ENCODE assay signal across 10 cellular contexts in the genomic region with DNA sequence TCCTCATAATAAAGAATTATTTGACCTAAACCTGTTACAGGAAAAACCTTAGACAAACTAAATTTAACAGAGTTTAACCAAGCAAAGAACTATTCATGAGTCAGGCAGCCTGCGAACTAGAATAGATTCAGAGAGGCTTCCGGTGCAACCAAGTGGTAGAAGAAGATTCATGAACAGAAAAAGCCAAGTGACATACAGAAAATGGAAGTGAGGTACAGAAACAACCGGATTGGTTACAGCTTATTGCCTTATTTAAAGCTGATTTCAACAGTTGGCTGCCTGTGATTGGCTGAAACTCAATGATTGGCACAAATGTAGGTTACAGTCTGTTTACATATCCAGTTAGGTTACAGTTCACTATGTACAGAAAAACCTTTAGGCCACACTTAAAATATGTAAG. TPM values are rescaled to one million over a fixed set of nuclear protein-coding genes. Genes with fewer than 3 reads are reported as not detected.
DNase-seq lines count a peak whose midpoint lies in the region; ATAC-seq and TF ChIP-seq lines count a peak whose summit lies in the region.
"Had no signal": no experiment of that assay in that cellular context is flagged by ENCODE, and none has a peak within 500 bp of the region (broad histone marks: within the 10 kb centered on the region; RNA-seq: fewer than 3 reads in every experiment).

No MANE protein-coding gene starts in this region.

- ATAC-seq in GM21367 (IDR thresholded peaks at IDR 0.05; ENCODE audit: unreplicated experiment), result peak; percentile 71
- ATAC-seq in HG03280 (IDR thresholded peaks at IDR 0.05; ENCODE audit: unreplicated experiment), result peak; percentile 78
- ATAC-seq in HG02840 (IDR thresholded peaks at IDR 0.05; ENCODE audit: low FRiP score, unreplicated experiment), result no peak

- WGBS in spleen, 5 donors, result 47 to 71% (median 66%) methylated on average over 3 of the region's 3 CpGs

- DNase-seq in GM12865 (ENCODE audit: low read depth), result peak; percentile 82
- peak; percentile 54 for DNase-seq in astrocyte of the spinal cord (ENCODE audit: low read depth, low spot score)
- no peak for DNase-seq in spleen
- no peak for DNase-seq in head of caudate nucleus
- no peak for DNase-seq in COLO829 (ENCODE audit: low spot score)
- DNase-seq: activated CD4-positive, alpha-beta T cell treated with anti-CD3 and anti-CD28 coated beads, Interleukin-2, amount 50 U/mL, for 4 hours had no signal

- H3K36me3 ChIP-seq in spleen, result no peaks in the 10 kb centered on the region

- no peak overlapping the region for H3K4me3 ChIP-seq in GM12865 (ENCODE audit: low read depth, low read length)
- no peak overlapping the region for H3K4me3 ChIP-seq in astrocyte of the spinal cord (ENCODE audit: low read depth, low read length)
- no peak overlapping the region for H3K4me3 ChIP-seq in spleen

- in situ Hi-C loops in astrocyte of the spinal cord (cut with HindIII; ENCODE audit: low sequenced_read_pairs), result no loop called here

- no peak for TF ChIP-seq POLR2A in spleen (IDR thresholded peaks at IDR 0.05)

- peak overlapping the region in 2 of 8 donors; percentile 15 to 29 for H3K27ac ChIP-seq in spleen
- H3K27ac ChIP-seq: C4-2B had no signal

- H3K27me3 ChIP-seq in spleen (replicated peaks in 1 of 7), result peaks cover 0 to 6% (median 0%) of the 10 kb centered on the region in 7 donors

- peaks cover 1 to 21% (median 4%) of the 10 kb centered on the region in 6 donors for H3K4me1 ChIP-seq in spleen

- H3K9me3 ChIP-seq in spleen, result no peaks in the 10 kb centered on the region

- intact Hi-C loops in spleen (cut with DNase I; ENCODE audit: low total_unique reads), result no loop called here
- intact Hi-C loops in head of caudate nucleus (cut with DNase I), result no loop called here

- TF ChIP-seq CTCF in GM12865 (IDR thresholded peaks at IDR 0.05; ENCODE audit: insufficient read depth, low read depth, low read length, missing control alignments), result no peak
- TF ChIP-seq CTCF in astrocyte of the spinal cord (IDR thresholded peaks at IDR 0.05; ENCODE audit: low read depth, low read length), result no peak
- no peak for TF ChIP-seq CTCF in spleen (IDR thresholded peaks at IDR 0.05 in 8 of 11, conservative IDR thresholded peaks at IDR 0.05 in 3 of 11)

RNA-seq across cellular contexts. Expression of gene PPP1R3G, which starts 10.1 kb away (rescaled TPM):
- total RNA-seq in spleen, result 10 to 100 TPM in 1 of 7 donors, 1 to 10 TPM in 6; 2.2 to 10.1 (median 5.0) TPM
- 1 to 10 TPM in 1 of 3 donors, under 1 TPM in 2; 0.54 to 2.0 (median 0.93) TPM for polyA plus RNA-seq in spleen

Comparison
In these comparisons a context has a peak if more than half of its experiments do, and no peak if none do; other contexts are left out.
1. DNase-seq: peak in GM12865 (single experiment) and astrocyte of the spinal cord (single experiment); none in spleen (single experiment), head of caudate nucleus (0 of 42) and COLO829 (single experiment).